In genomic region chr22:47515384-47516125, GRCh38 we compare ENCODE assay signal across 20 cellular contexts.
DNase-seq lines count a peak whose midpoint lies in the region; ATAC-seq and TF ChIP-seq lines count a peak whose summit lies in the region.
"Had no signal": no experiment of that assay in that cellular context is flagged by ENCODE, and none has a peak within 500 bp of the region (broad histone marks: within the 10 kb centered on the region; RNA-seq: fewer than 3 reads in every experiment).

No MANE protein-coding gene starts in this region.

- CTCF ChIA-PET in PC-9 (lab: Charles Lee), result no interaction called here

- H3K4me3 ChIP-seq in LNCaP clone FGC (ENCODE audit: low read depth, low read length) (no peak overlapping the region), PC-9 (no peak overlapping the region)
- H3K4me3 ChIP-seq: breast epithelium, skin epidermis, upper lobe of left lung had no signal

- H3K27ac ChIP-seq in PC-9, result no peak overlapping the region
- H3K27ac ChIP-seq: breast epithelium, skin epidermis, upper lobe of left lung had no signal

- no peaks in the 10 kb centered on the region for H3K9me3 ChIP-seq in PC-9 (ENCODE audit: insufficient read depth, low read depth)
- H3K9me3 ChIP-seq: breast epithelium, upper lobe of left lung had no signal

- POLR2A ChIA-PET in PC-9 (lab: Charles Lee; ENCODE audit: unreplicated experiment), result no interaction called here

- BruUV-seq in PC-9 (replicated peaks; lab: Mats Ljungman, UMichigan), result no TSS peak

- TF ChIP-seq CTCF in LNCaP clone FGC (IDR thresholded peaks at IDR 0.05; ENCODE audit: control insufficient read depth, extremely low read depth, insufficient read depth), result peak; percentile 32; the same call in 1 of the 2 replicates
- TF ChIP-seq CTCF in PC-9 (conservative IDR thresholded peaks at IDR 0.05), result peak; percentile 35; the same call in 1 of the 2 replicates

- H3K9me2 ChIP-seq in PC-9 (ENCODE audit: insufficient read depth), result no peaks in the 10 kb centered on the region

- H3K4me2 ChIP-seq in PC-9, result no peak overlapping the region

- intact Hi-C loops in PC-9 (cut with micrococcal nuclease; ENCODE audit: unreplicated experiment), result no loop called here

- no peaks in the 10 kb centered on the region for H3K4me1 ChIP-seq in PC-9 (replicated peaks; ENCODE audit: insufficient read depth)
- H3K4me1 ChIP-seq: breast epithelium, upper lobe of left lung had no signal

- no peaks in the 10 kb centered on the region for H3F3A ChIP-seq in PC-9 (ENCODE audit: insufficient read depth, low read depth)

- H3K27me3 ChIP-seq in PC-9 (ENCODE audit: insufficient read depth, low read depth), result no peaks in the 10 kb centered on the region; the same call in 1 of the 2 replicates
- H3K27me3 ChIP-seq: upper lobe of left lung had no signal

- ATAC-seq in HG03139 (IDR thresholded peaks at IDR 0.05; ENCODE audit: unreplicated experiment), result no peak
- ATAC-seq: natural killer cell treated with Interleukin-12 subunit alpha and Interleukin-12 subunit beta and Interleukin-15 and Interleukin-18, amount 100 ng/mL, for 72 hours had no signal

- DNase-seq in G401 (ENCODE audit: low spot score), result peak; percentile 87
- DNase-seq in LNCaP clone FGC (ENCODE audit: low read depth), result no peak
- DNase-seq in PC-9, result no peak
- DNase-seq in left kidney (ENCODE audit: low read depth, low spot score), result peak; percentile 28
- DNase-seq in NCI-H1417 treated with DMSO at 0.1 percent for 48 hours (lab: John Stamatoyannopoulos, UW), result no peak
- DNase-seq in iPS-NIHi7 (ENCODE audit: extremely low spot score), result no peak
- DNase-seq: activated CD8-positive, alpha-beta memory T cell treated with anti-CD3 and anti-CD28 coated beads, Interleukin-2, amount 50 U/mL, for 48 hours; activated effector memory CD4-positive, alpha-beta T cell treated with Interleukin-2 at 50 U/mL for 16 hours; foreskin melanocyte; H7; hippocampal formation; kidney; NCI-H2107; Right ventricle myocardium superior; stimulated activated CD4-positive, alpha-beta T cell treated with anti-CD3 and anti-CD28 coated beads, Interleukin-4, amount 100 ng/mL, for 1 hour; upper lobe of left lung had no signal

- no peaks in the 10 kb centered on the region for H3K79me2 ChIP-seq in PC-9 (ENCODE audit: low read depth)

- H2AFZ ChIP-seq in PC-9, result no peak overlapping the region

- in situ Hi-C loops in G401 (cut with HindIII; ENCODE audit: low sequenced_read_pairs), result no loop called here

- no peaks in the 10 kb centered on the region for H4K20me1 ChIP-seq in PC-9 (ENCODE audit: insufficient read depth)

- no peaks in the 10 kb centered on the region for H3K36me3 ChIP-seq in PC-9 (ENCODE audit: low read depth)
- H3K36me3 ChIP-seq: breast epithelium, upper lobe of left lung had no signal

Comparison
In these comparisons a context has a peak if more than half of its experiments do, and no peak if none do; other contexts are left out.
1. DNase-seq: peak in G401 (single experiment) and left kidney (single experiment); none in LNCaP clone FGC (single experiment), PC-9 (0 of 2), NCI-H1417 treated with DMSO at 0.1 percent for 48 hours (single experiment) and iPS-NIHi7 (single experiment).